In the genomic region with DNA sequence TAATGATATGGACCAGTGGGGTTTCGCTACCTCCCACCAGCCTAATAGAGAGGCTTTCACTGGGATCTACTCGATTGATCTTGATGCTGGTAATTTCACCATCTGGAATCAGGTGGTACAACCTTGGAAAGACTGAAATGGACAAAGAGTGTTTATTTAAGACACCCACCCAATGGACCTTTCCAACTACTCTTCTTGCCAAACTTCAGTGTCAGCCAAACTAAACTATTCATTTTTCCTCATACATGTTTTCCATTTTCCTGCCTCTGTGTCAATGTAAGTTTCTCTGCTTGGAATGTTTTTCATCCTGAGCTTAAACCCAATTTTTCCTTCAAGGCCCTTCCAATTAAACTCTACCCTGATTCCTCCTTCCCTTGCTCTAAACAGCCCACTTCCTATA, we compare ENCODE assay signal across 22 cellular contexts.
DNase-seq lines count a peak whose midpoint lies in the region; ATAC-seq and TF ChIP-seq lines count a peak whose summit lies in the region.
"Had no signal": no experiment of that assay in that cellular context is flagged by ENCODE, and none has a peak within 500 bp of the region (broad histone marks: within the 10 kb centered on the region; RNA-seq: fewer than 3 reads in every experiment).

No MANE protein-coding gene starts in this region.

- peak overlapping the region; percentile 78 for H3K27ac Mint-ChIP-seq in osteocyte (ENCODE audit: unreplicated experiment)
- H3K27ac Mint-ChIP-seq in CD8-positive, alpha-beta T cell: no peak overlapping the region
- H3K27ac Mint-ChIP-seq: CD4-positive, CD25-positive, alpha-beta regulatory T cell had no signal

- H3K36me3 Mint-ChIP-seq in osteocyte (ENCODE audit: unreplicated experiment): no peaks in the 10 kb centered on the region
- no peaks in the 10 kb centered on the region for H3K36me3 Mint-ChIP-seq in CD8-positive, alpha-beta T cell
- H3K36me3 Mint-ChIP-seq: CD4-positive, CD25-positive, alpha-beta regulatory T cell had no signal

- no peaks in the 10 kb centered on the region for H3K36me3 ChIP-seq in adrenal gland (replicated peaks in 1 of 2)
- H3K36me3 ChIP-seq in left ventricle myocardium inferior: no peaks in the 10 kb centered on the region
- H3K36me3 ChIP-seq in tibial artery: peaks cover 0 to 3% (median 0%) of the 10 kb centered on the region in 3 donors
- H3K36me3 ChIP-seq in CD8-positive, alpha-beta T cell (ENCODE audit: insufficient read depth, low read length): no peaks in the 10 kb centered on the region

- intact Hi-C loops in adrenal gland (cut with DNase I) (loop anchor here in 1 of 2 donors (10.0 kb wide), 1 partner anchor 96 kb away; a partner anchor contains a TSS), left ventricle myocardium inferior (cut with micrococcal nuclease) (no loop called here), tibial artery (cut with DNase I; ENCODE audit: low total_unique reads) (no loop called here)
- intact Hi-C loops in CD8-positive, alpha-beta T cell (cut with DNase I, micrococcal nuclease): no loop called here

- H3K27ac ChIP-seq in adrenal gland: peak overlapping the region in 3 of 5 donors; percentile 38 to 77 (median 44)
- peak overlapping the region; percentile 74 for H3K27ac ChIP-seq in left ventricle myocardium inferior (replicated peaks)
- peak overlapping the region; percentile 55 to 65 for H3K27ac ChIP-seq in tibial artery
- no peak overlapping the region for H3K27ac ChIP-seq in CD8-positive, alpha-beta T cell (ENCODE audit: low read depth, low read length)
- H3K27ac ChIP-seq: HL-60, RWPE1 had no signal

- no peaks in the 10 kb centered on the region for H3K9me3 ChIP-seq in adrenal gland (replicated peaks in 1 of 3)
- no peaks in the 10 kb centered on the region for H3K9me3 ChIP-seq in left ventricle myocardium inferior (replicated peaks)
- no peaks in the 10 kb centered on the region for H3K9me3 ChIP-seq in tibial artery
- no peaks in the 10 kb centered on the region for H3K9me3 ChIP-seq in CD8-positive, alpha-beta T cell (ENCODE audit: low read length)

- no peaks in the 10 kb centered on the region for H3K27me3 Mint-ChIP-seq in osteocyte (ENCODE audit: unreplicated experiment)
- H3K27me3 Mint-ChIP-seq in CD8-positive, alpha-beta T cell (ENCODE audit: low read depth): peaks cover 2% of the 10 kb centered on the region

- POLR2A ChIA-PET in CD8-positive, alpha-beta T cell (lab: Charles Lee): no interaction called here

- H3K4me3 Mint-ChIP-seq in osteocyte (ENCODE audit: unreplicated experiment): no peak overlapping the region
- no peak overlapping the region for H3K4me3 Mint-ChIP-seq in CD8-positive, alpha-beta T cell

- ATAC-seq in HG02642 (IDR thresholded peaks at IDR 0.05; ENCODE audit: poor library complexity, unreplicated experiment): no peak
- no peak for ATAC-seq in CD8-positive, alpha-beta T cell

- H3K27me3 ChIP-seq in adrenal gland (no peaks in the 10 kb centered on the region), left ventricle myocardium inferior (ENCODE audit: low read depth) (no peaks in the 10 kb centered on the region), tibial artery (no peaks in the 10 kb centered on the region)
- no peaks in the 10 kb centered on the region for H3K27me3 ChIP-seq in CD8-positive, alpha-beta T cell (ENCODE audit: insufficient read depth, low read length)

- 92 to 96% (median 94%) methylated on average over 2 of the region's 2 CpGs for WGBS in adrenal gland, 4 donors

- no peak for TF ChIP-seq POLR2A in adrenal gland (IDR thresholded peaks at IDR 0.05)

- no peak for TF ChIP-seq CTCF in adrenal gland (IDR thresholded peaks at IDR 0.05)
- TF ChIP-seq CTCF in left ventricle myocardium inferior (IDR thresholded peaks at IDR 0.05; ENCODE audit: borderline replicate concordance): no peak
- no peak for TF ChIP-seq CTCF in osteocyte (IDR thresholded peaks at IDR 0.05)
- TF ChIP-seq CTCF in tibial artery (IDR thresholded peaks at IDR 0.05): no peak
- TF ChIP-seq CTCF in CD8-positive, alpha-beta T cell (IDR thresholded peaks at IDR 0.05): no peak

- H3K4me3 ChIP-seq in adrenal gland: no peak overlapping the region
- H3K4me3 ChIP-seq in left ventricle myocardium inferior: no peak overlapping the region
- no peak overlapping the region for H3K4me3 ChIP-seq in tibial artery
- H3K4me3 ChIP-seq in CD8-positive, alpha-beta T cell (ENCODE audit: low read depth, low read length): no peak overlapping the region

- H3K4me1 ChIP-seq in adrenal gland (replicated peaks in 1 of 2) (peaks cover 4 to 36% of the 10 kb centered on the region in 2 donors), left ventricle myocardium inferior (peaks cover 13% of the 10 kb centered on the region), tibial artery (peaks cover 0 to 25% (median 2%) of the 10 kb centered on the region in 4 donors)
- H3K4me1 ChIP-seq in CD8-positive, alpha-beta T cell (ENCODE audit: insufficient read depth, low read length): no peaks in the 10 kb centered on the region

- no peaks in the 10 kb centered on the region for H3K9me3 Mint-ChIP-seq in osteocyte (ENCODE audit: unreplicated experiment)
- no peaks in the 10 kb centered on the region for H3K9me3 Mint-ChIP-seq in CD8-positive, alpha-beta T cell

- CTCF ChIA-PET in CD8-positive, alpha-beta T cell (lab: Charles Lee): no interaction called here

- DNase-seq in adrenal gland (no peak), left ventricle myocardium inferior (no peak), osteocyte (ENCODE audit: extremely low spot score, unreplicated experiment) (no peak), tibial artery (no peak), NCI-H187 treated with DMSO at 0.1 percent for 48 hours (lab: John Stamatoyannopoulos, UW) (no peak)
- DNase-seq in CD8-positive, alpha-beta T cell: no peak
- DNase-seq: CD4-positive, CD25-positive, alpha-beta regulatory T cell; COR-L47; DMS 273 treated with DMSO at 0.1 percent for 48 hours; H7; KG1; MV-4-11; NCI-H1105 treated with DMSO at 0.1 percent for 48 hours; NCI-H2081; NCI-H2171; NCI-H345; NCI-H524; NCI-H774; NK-92 treated with Interleukin-12 subunit alpha and Interleukin-12 subunit beta, amount 100 ng/mL, for 24 hours had no signal

- H3K4me1 Mint-ChIP-seq in osteocyte (ENCODE audit: unreplicated experiment): peaks cover 34% of the 10 kb centered on the region
- H3K4me1 Mint-ChIP-seq in CD8-positive, alpha-beta T cell (ENCODE audit: low read depth): no peaks in the 10 kb centered on the region
- H3K4me1 Mint-ChIP-seq: CD4-positive, CD25-positive, alpha-beta regulatory T cell had no signal
